In the genomic region with DNA sequence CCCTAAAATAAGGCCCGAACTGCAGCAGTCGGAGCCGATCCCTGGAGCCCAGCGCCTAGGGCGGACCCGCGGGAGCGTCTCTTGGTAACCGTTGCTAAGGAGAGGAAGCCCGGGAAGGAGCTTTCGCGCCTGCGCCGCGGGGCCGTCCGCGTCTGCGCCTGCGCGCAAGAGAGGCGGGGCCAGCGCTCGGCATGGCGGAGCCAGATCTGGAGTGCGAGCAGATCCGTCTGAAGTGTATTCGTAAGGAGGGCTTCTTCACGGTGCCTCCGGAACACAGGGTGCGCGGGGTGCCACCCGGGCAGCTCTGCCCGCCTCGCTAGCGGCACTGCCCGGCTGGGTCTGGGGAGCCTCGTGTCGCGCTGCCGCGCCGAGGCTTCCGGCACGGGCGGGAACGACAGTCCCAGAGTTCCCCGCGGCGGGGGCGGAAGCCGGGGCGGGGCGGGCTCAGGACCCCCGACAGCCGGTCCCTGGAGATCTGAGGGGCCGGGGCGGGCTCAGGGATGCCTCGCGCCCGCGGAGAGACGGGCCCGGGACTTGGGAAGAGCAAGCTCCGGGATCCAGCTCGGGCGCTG, we compare ENCODE assay signal across 1 cellular context.
A peak's percentile ranks its signal among the peaks of the same experiment; 100 is the strongest.
TF ChIP-seq lines count a peak whose summit lies in the region.

CDK10 (plus strand) TSS at position 170 of the 572 bp plus-strand sequence; CDS start at position 192, 22 bp downstream.

TF ChIP-seq in K562, 482 proteins besides CTCF, POLR2A, EP300 and RAD21 (continued from another document and continues in another):
- no peak for TF ChIP-seq PHB (CRISPR knock-in tag; IDR thresholded peaks at IDR 0.05)
- TF ChIP-seq SMAD3 (CRISPR knock-in tag; conservative IDR thresholded peaks at IDR 0.05), result no peak
- TF ChIP-seq ETV5 (CRISPR knock-in tag; IDR thresholded peaks at IDR 0.05; ENCODE audit: low read depth), result peak; percentile 61; the same call in 1 of the 2 replicates
- peak; percentile 84 for TF ChIP-seq GABPA (tag; conservative IDR thresholded peaks at IDR 0.05; ENCODE audit: low read depth)
- no peak for TF ChIP-seq ARHGAP35 (IDR thresholded peaks at IDR 0.05; ENCODE audit: partially characterized antibody)
- TF ChIP-seq LEF1 (IDR thresholded peaks at IDR 0.05), result no peak
- TF ChIP-seq HDAC2 (IDR thresholded peaks at IDR 0.05), result 0 out of 2 replicates have a peak, but pooled peaks have one; percentile 73
- TF ChIP-seq ZNF408 (CRISPR knock-in tag; IDR thresholded peaks at IDR 0.05; ENCODE audit: low read depth), result no peak
- no peak for TF ChIP-seq RHOXF2B (CRISPR knock-in tag; conservative IDR thresholded peaks at IDR 0.05)
- TF ChIP-seq CBFB (CRISPR knock-in tag; IDR thresholded peaks at IDR 0.05), result no peak
- TF ChIP-seq ZBTB1 (CRISPR knock-in tag; IDR thresholded peaks at IDR 0.05; ENCODE audit: borderline replicate concordance, low read depth), result no peak
- TF ChIP-seq FOXJ3 (CRISPR knock-in tag; IDR thresholded peaks at IDR 0.05), result no peak
- no peak for TF ChIP-seq LARP7 (IDR thresholded peaks at IDR 0.05)
- TF ChIP-seq MCM5 (IDR thresholded peaks at IDR 0.05; ENCODE audit: low read depth), result no peak
- no peak for TF ChIP-seq HDAC3 (IDR thresholded peaks at IDR 0.05; ENCODE audit: borderline replicate concordance, partially characterized antibody)
- no peak for TF ChIP-seq KLF6 (CRISPR knock-in tag; IDR thresholded peaks at IDR 0.05; ENCODE audit: borderline replicate concordance)
- peak; percentile 76 for TF ChIP-seq ZNF143 (CRISPR knock-in tag; IDR thresholded peaks at IDR 0.05)
- no peak for TF ChIP-seq ZNF699 (CRISPR knock-in tag; IDR thresholded peaks at IDR 0.05; ENCODE audit: insufficient replicate concordance)
- TF ChIP-seq RBM14 (IDR thresholded peaks at IDR 0.05; ENCODE audit: borderline replicate concordance, insufficient read depth, low read depth, low read length), result no peak
- TF ChIP-seq SP2 (IDR thresholded peaks at IDR 0.05; ENCODE audit: extremely low read depth, low read depth, low read length, poor library complexity, severe bottlenecking), result no peak
- no peak for TF ChIP-seq U2AF2 (optimal IDR thresholded peaks at IDR 0.05; ENCODE audit: low read depth, low read length)
- TF ChIP-seq ZNF431 (CRISPR knock-in tag; IDR thresholded peaks at IDR 0.05), result no peak
- peak; percentile 92; the same call in 1 of the 2 replicates for TF ChIP-seq PHF8 (IDR thresholded peaks at IDR 0.05; ENCODE audit: borderline replicate concordance, low read length)
- no peak for TF ChIP-seq ZZZ3 (IDR thresholded peaks at IDR 0.05)
- TF ChIP-seq ZC3H11A (IDR thresholded peaks at IDR 0.05; ENCODE audit: low read depth, low read length), result no peak
- TF ChIP-seq KAT7 (CRISPR knock-in tag; IDR thresholded peaks at IDR 0.05; ENCODE audit: borderline replicate concordance), result peak; percentile 72; the same call in 1 of the 2 replicates
- TF ChIP-seq ZNF644 (tag; IDR thresholded peaks at IDR 0.05; ENCODE audit: low read depth), result no peak
- TF ChIP-seq ZNF23 (CRISPR knock-in tag; IDR thresholded peaks at IDR 0.05), result no peak
- TF ChIP-seq ETS2 (tag; IDR thresholded peaks at IDR 0.05; ENCODE audit: borderline replicate concordance, poor library complexity, severe bottlenecking), result no peak
- TF ChIP-seq KLF13 (tag; IDR thresholded peaks at IDR 0.05; ENCODE audit: borderline replicate concordance, low read depth), result no peak; the same call in 1 of the 2 replicates
- TF ChIP-seq ZNF778 (CRISPR knock-in tag; IDR thresholded peaks at IDR 0.05), result no peak
- TF ChIP-seq GATAD2B (IDR thresholded peaks at IDR 0.05; ENCODE audit: borderline replicate concordance), result no peak
- no peak for TF ChIP-seq SAFB2 (IDR thresholded peaks at IDR 0.05; ENCODE audit: borderline replicate concordance, low read depth, low read length, severe bottlenecking)
- TF ChIP-seq ZBTB34 (CRISPR knock-in tag; IDR thresholded peaks at IDR 0.05), result no peak
- TF ChIP-seq ZNF263 (CRISPR knock-in tag; IDR thresholded peaks at IDR 0.05; ENCODE audit: borderline replicate concordance), result no peak
- TF ChIP-seq NR2C2 (CRISPR knock-in tag; IDR thresholded peaks at IDR 0.05), result 0 out of 2 replicates have a peak, but pooled peaks have one; percentile 43
- TF ChIP-seq NR2C2 (tag; IDR thresholded peaks at IDR 0.05), result no peak
- TF ChIP-seq USF2 (CRISPR knock-in tag; IDR thresholded peaks at IDR 0.05), result no peak
- TF ChIP-seq BACH1 (tag; IDR thresholded peaks at IDR 0.05), result no peak
- TF ChIP-seq, protein P1, sequence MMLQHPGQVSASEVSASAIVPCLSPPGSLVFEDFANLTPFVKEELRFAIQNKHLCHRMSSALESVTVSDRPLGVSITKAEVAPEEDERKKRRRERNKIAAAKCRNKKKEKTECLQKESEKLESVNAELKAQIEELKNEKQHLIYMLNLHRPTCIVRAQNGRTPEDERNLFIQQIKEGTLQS (IDR thresholded peaks at IDR 0.05), result no peak
- TF ChIP-seq, protein P1 (CRISPR knock-in tag; conservative IDR thresholded peaks at IDR 0.05), result 0 out of 2 replicates have a peak, but pooled peaks have one; percentile 46
- TF ChIP-seq MAX (CRISPR knock-in tag; IDR thresholded peaks at IDR 0.05), result peak; percentile 93
- peak; percentile 93 for TF ChIP-seq POLR2B (IDR thresholded peaks at IDR 0.05; ENCODE audit: low read depth, partially characterized antibody)
- no peak for TF ChIP-seq ZKSCAN1 (IDR thresholded peaks at IDR 0.05; ENCODE audit: low read depth, low read length)
- no peak for TF ChIP-seq EHMT2 (IDR thresholded peaks at IDR 0.05)
- peak in 1 of 2 experiments; percentile 84 for TF ChIP-seq MAZ (CRISPR knock-in tag; conservative IDR thresholded peaks at IDR 0.05 in 1 of 2, IDR thresholded peaks at IDR 0.05 in 1 of 2)
- peak in 1 of 2 experiments; percentile 97; a peak in 2 of 4 replicates for TF ChIP-seq HDAC1 (IDR thresholded peaks at IDR 0.05)
- TF ChIP-seq ZNF780A (CRISPR knock-in tag; IDR thresholded peaks at IDR 0.05), result no peak
- TF ChIP-seq FOXM1 (IDR thresholded peaks at IDR 0.05; ENCODE audit: low read depth), result no peak
- peak; percentile 37 for TF ChIP-seq FOXM1 (CRISPR knock-in tag; IDR thresholded peaks at IDR 0.05; ENCODE audit: low read depth)
- no peak for TF ChIP-seq MAFK (IDR thresholded peaks at IDR 0.05; ENCODE audit: low read length)
- no peak for TF ChIP-seq MBD1 (CRISPR knock-in tag; IDR thresholded peaks at IDR 0.05)
- no peak for TF ChIP-seq HCFC1 (IDR thresholded peaks at IDR 0.05; ENCODE audit: low read depth, low read length)
- no peak for TF ChIP-seq ZFP36 (IDR thresholded peaks at IDR 0.05; ENCODE audit: low read depth, low read length, partially characterized antibody)
- TF ChIP-seq BRF1 (IDR thresholded peaks at IDR 0.05; ENCODE audit: borderline replicate concordance, extremely low read depth, insufficient read length), result no peak
- TF ChIP-seq EP400 (IDR thresholded peaks at IDR 0.05), result peak; percentile 97
- no peak for TF ChIP-seq TAF7 (tag; IDR thresholded peaks at IDR 0.05)
- peak; percentile 26; the same call in 1 of the 2 replicates for TF ChIP-seq CBX1 (IDR thresholded peaks at IDR 0.05; ENCODE audit: low read depth)
- TF ChIP-seq XRCC3 (IDR thresholded peaks at IDR 0.05), result no peak
- TF ChIP-seq YY1 (IDR thresholded peaks at IDR 0.05; ENCODE audit: borderline replicate concordance in 1 of 3, control insufficient read depth in 1 of 3, extremely low read depth in 1 of 3, insufficient read depth in 3 of 3, insufficient read length in 1 of 3, insufficient replicate concordance in 2 of 3, low read depth in 1 of 3, low read length in 2 of 3), result peak; percentile 46 to 85 (median 78)
- no peak for TF ChIP-seq ZNF165 (CRISPR knock-in tag; IDR thresholded peaks at IDR 0.05; ENCODE audit: borderline replicate concordance)
- no peak for TF ChIP-seq TCFL5 (CRISPR knock-in tag; conservative IDR thresholded peaks at IDR 0.05)
- peak; percentile 83; the same call in 1 of the 2 replicates for TF ChIP-seq FOXP1 (CRISPR knock-in tag; IDR thresholded peaks at IDR 0.05)
- no peak for TF ChIP-seq NELFE (IDR thresholded peaks at IDR 0.05; ENCODE audit: insufficient read depth, insufficient read length)
- TF ChIP-seq NR1H2 (CRISPR knock-in tag; IDR thresholded peaks at IDR 0.05), result no peak
- TF ChIP-seq RBM22 (IDR thresholded peaks at IDR 0.05; ENCODE audit: low read depth, low read length, poor library complexity, severe bottlenecking), result peak; percentile 99
- TF ChIP-seq NR3C1 (CRISPR knock-in tag; IDR thresholded peaks at IDR 0.05), result 0 out of 2 replicates have a peak, but pooled peaks have one; percentile 15
- no peak for TF ChIP-seq ILK (tag; IDR thresholded peaks at IDR 0.05; ENCODE audit: borderline replicate concordance, low read depth)
- TF ChIP-seq, protein P2, sequence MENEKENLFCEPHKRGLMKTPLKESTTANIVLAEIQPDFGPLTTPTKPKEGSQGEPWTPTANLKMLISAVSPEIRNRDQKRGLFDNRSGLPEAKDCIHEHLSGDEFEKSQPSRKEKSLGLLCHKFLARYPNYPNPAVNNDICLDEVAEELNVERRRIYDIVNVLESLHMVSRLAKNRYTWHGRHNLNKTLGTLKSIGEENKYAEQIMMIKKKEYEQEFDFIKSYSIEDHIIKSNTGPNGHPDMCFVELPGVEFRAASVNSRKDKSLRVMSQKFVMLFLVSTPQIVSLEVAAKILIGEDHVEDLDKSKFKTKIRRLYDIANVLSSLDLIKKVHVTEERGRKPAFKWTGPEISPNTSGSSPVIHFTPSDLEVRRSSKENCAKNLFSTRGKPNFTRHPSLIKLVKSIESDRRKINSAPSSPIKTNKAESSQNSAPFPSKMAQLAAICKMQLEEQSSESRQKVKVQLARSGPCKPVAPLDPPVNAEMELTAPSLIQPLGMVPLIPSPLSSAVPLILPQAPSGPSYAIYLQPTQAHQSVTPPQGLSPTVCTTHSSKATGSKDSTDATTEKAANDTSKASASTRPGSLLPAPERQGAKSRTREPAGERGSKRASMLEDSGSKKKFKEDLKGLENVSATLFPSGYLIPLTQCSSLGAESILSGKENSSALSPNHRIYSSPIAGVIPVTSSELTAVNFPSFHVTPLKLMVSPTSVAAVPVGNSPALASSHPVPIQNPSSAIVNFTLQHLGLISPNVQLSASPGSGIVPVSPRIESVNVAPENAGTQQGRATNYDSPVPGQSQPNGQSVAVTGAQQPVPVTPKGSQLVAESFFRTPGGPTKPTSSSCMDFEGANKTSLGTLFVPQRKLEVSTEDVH (IDR thresholded peaks at IDR 0.05; ENCODE audit: low read depth, partially characterized antibody), result no peak
- peak; percentile 15; the same call in 1 of the 2 replicates for TF ChIP-seq ZBTB17 (CRISPR knock-in tag; IDR thresholded peaks at IDR 0.05)
- TF ChIP-seq MTA1 (IDR thresholded peaks at IDR 0.05; ENCODE audit: borderline replicate concordance), result no peak
- peak; percentile 74 for TF ChIP-seq EGR1 (conservative IDR thresholded peaks at IDR 0.05)
